In the genomic region with DNA sequence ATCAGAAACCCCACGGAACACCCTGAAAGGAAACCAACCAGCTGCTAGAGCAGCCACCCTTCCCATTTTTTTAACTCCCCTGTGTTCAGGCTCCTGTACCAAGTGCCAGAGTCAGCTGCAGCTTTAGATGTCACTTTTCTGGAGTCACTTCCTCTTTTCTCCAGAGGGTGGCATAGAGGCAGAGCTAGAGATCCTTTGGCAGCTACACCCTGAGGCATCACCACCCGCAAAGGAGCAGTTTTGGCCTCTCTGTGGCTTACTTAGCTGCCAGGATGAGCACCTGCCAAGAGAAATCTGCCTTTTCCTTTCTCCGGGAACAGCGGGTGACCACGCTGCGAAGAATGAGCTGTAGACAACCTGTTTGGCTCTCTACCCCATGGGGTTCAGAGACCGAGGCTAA, we compare ENCODE assay signal across 8 cellular contexts. TPM values are rescaled to one million over a fixed set of nuclear protein-coding genes. Genes with fewer than 3 reads are reported as not detected.
DNase-seq lines count a peak whose midpoint lies in the region; ATAC-seq and TF ChIP-seq lines count a peak whose summit lies in the region.

No MANE protein-coding gene starts in this region.

- H3K27me3 ChIP-seq in upper lobe of right lung, result no peaks in the 10 kb centered on the region
- no peaks in the 10 kb centered on the region for H3K27me3 ChIP-seq in CD8-positive, alpha-beta T cell (ENCODE audit: insufficient read depth, low read length)

- no peaks in the 10 kb centered on the region for H3K36me3 Mint-ChIP-seq in T-helper 17 cell (ENCODE audit: low read depth)
- H3K36me3 Mint-ChIP-seq in CD8-positive, alpha-beta T cell, result no peaks in the 10 kb centered on the region

- no peak overlapping the region for H3K27ac ChIP-seq in upper lobe of right lung
- no peak overlapping the region for H3K27ac ChIP-seq in CD8-positive, alpha-beta T cell (ENCODE audit: low read depth, low read length)

- peak; percentile 46 for ATAC-seq in HG03565 (IDR thresholded peaks at IDR 0.05; ENCODE audit: unreplicated experiment)
- no peak for ATAC-seq in upper lobe of right lung
- no peak for ATAC-seq in GM18520 (IDR thresholded peaks at IDR 0.05; ENCODE audit: unreplicated experiment)
- ATAC-seq in T-helper 17 cell, result no peak
- ATAC-seq in CD8-positive, alpha-beta T cell, result no peak

- H3K4me3 Mint-ChIP-seq in T-helper 17 cell, result no peak overlapping the region
- H3K4me3 Mint-ChIP-seq in CD8-positive, alpha-beta T cell, result no peak overlapping the region

- DNase-seq in DMS53 (lab: John Stamatoyannopoulos, UW), result peak; percentile 74
- DNase-seq in OCI-M1 (lab: John Stamatoyannopoulos, UW), result peak; percentile 4
- DNase-seq in head of caudate nucleus, result peak in 24 of 42 donors; percentile 1 to 59 (median 22)
- DNase-seq in upper lobe of right lung, result no peak
- no peak for DNase-seq in T-helper 17 cell
- DNase-seq in CD8-positive, alpha-beta T cell, result no peak

- POLR2A ChIA-PET in CD8-positive, alpha-beta T cell (lab: Charles Lee), result no interaction called here

- H3K9me3 ChIP-seq in upper lobe of right lung (no peaks in the 10 kb centered on the region), T-helper 17 cell (ENCODE audit: control insufficient read depth, low read length, poor library complexity, severe bottlenecking) (no peaks in the 10 kb centered on the region)
- no peaks in the 10 kb centered on the region for H3K9me3 ChIP-seq in CD8-positive, alpha-beta T cell (ENCODE audit: low read length)

- no peak overlapping the region for H3K4me3 ChIP-seq in upper lobe of right lung
- no peak overlapping the region for H3K4me3 ChIP-seq in CD8-positive, alpha-beta T cell (ENCODE audit: low read depth, low read length)

- no peaks in the 10 kb centered on the region for H3K4me1 ChIP-seq in upper lobe of right lung
- no peaks in the 10 kb centered on the region for H3K4me1 ChIP-seq in CD8-positive, alpha-beta T cell (ENCODE audit: insufficient read depth, low read length)

- no peak overlapping the region for H3K27ac Mint-ChIP-seq in T-helper 17 cell
- H3K27ac Mint-ChIP-seq in CD8-positive, alpha-beta T cell, result no peak overlapping the region

- intact Hi-C loops in head of caudate nucleus (cut with DNase I), result no loop called here
- intact Hi-C loops in upper lobe of right lung (cut with DNase I), result loop anchor here (5.0 kb wide), 1 partner anchor 401 kb away; no protein-coding TSS in a partner anchor
- intact Hi-C loops in CD8-positive, alpha-beta T cell (cut with DNase I, micrococcal nuclease), result no loop called here

- H3K36me3 ChIP-seq in upper lobe of right lung, result no peaks in the 10 kb centered on the region
- no peaks in the 10 kb centered on the region for H3K36me3 ChIP-seq in CD8-positive, alpha-beta T cell (ENCODE audit: insufficient read depth, low read length)

- H3K4me1 Mint-ChIP-seq in T-helper 17 cell, result peaks cover 2% of the 10 kb centered on the region
- H3K4me1 Mint-ChIP-seq in CD8-positive, alpha-beta T cell (ENCODE audit: low read depth), result no peaks in the 10 kb centered on the region

- no peaks in the 10 kb centered on the region for H3K9me3 Mint-ChIP-seq in CD8-positive, alpha-beta T cell

- CTCF ChIA-PET in CD8-positive, alpha-beta T cell (lab: Charles Lee), result no interaction called here

- H3K27me3 Mint-ChIP-seq in T-helper 17 cell, result peaks cover 17% of the 10 kb centered on the region
- H3K27me3 Mint-ChIP-seq in CD8-positive, alpha-beta T cell (ENCODE audit: low read depth), result peaks cover 3% of the 10 kb centered on the region

- TF ChIP-seq CTCF in upper lobe of right lung (IDR thresholded peaks at IDR 0.05), result peak; percentile 21
- TF ChIP-seq CTCF in CD8-positive, alpha-beta T cell (IDR thresholded peaks at IDR 0.05), result no peak

RNA-seq across cellular contexts. Expression of gene CHRDL1, which starts 58.0 kb away (rescaled TPM):
- total RNA-seq in upper lobe of right lung, result 95.8 TPM
- total RNA-seq in T-helper 17 cell, result not detected
- total RNA-seq in CD8-positive, alpha-beta T cell, result not detected

Comparison
In these comparisons a context has a peak if more than half of its experiments do, and no peak if none do; other contexts are left out.
1. DNase-seq: peak in DMS53 (single experiment), OCI-M1 (single experiment) and head of caudate nucleus (24 of 42); none in upper lobe of right lung (single experiment), T-helper 17 cell (0 of 3) and CD8-positive, alpha-beta T cell (0 of 7).
2. RNA of gene CHRDL1, which starts 58.0 kb away (total RNA-seq): 95.8 TPM in upper lobe of right lung (single experiment); not detected in T-helper 17 cell and not detected in CD8-positive, alpha-beta T cell; every median in the first group is over 10 times any median in the second.